ENCODE assay signal across 1 cellular context in genomic region chr12:11920231-11920630, GRCh38.
TF ChIP-seq lines count a peak whose summit lies in the region.

No MANE protein-coding gene starts in this region.

TF ChIP-seq in GM23338, 12 proteins besides CTCF, POLR2A, EP300 and RAD21 (continued from another document):
- TF ChIP-seq ZNF462 (CRISPR knock-in tag; IDR thresholded peaks at IDR 0.05) (no peak), REST (IDR thresholded peaks at IDR 0.05; ENCODE audit: unreplicated experiment) (no peak), ZNF114 (CRISPR knock-in tag; IDR thresholded peaks at IDR 0.05) (no peak), NANOG (IDR thresholded peaks at IDR 0.05; ENCODE audit: borderline replicate concordance) (no peak)
